In genomic region chr15:67096536-67097294, GRCh38 we compare ENCODE assay signal across 13 cellular contexts. TPM values are rescaled to one million over a fixed set of nuclear protein-coding genes. Genes with fewer than 3 reads are reported as not detected.
DNase-seq lines count a peak whose midpoint lies in the region; ATAC-seq, FAIRE-seq and TF ChIP-seq lines count a peak whose summit lies in the region.
"Had no signal": no experiment of that assay in that cellular context is flagged by ENCODE, and none has a peak within 500 bp of the region (broad histone marks: within the 10 kb centered on the region; RNA-seq: fewer than 3 reads in every experiment).

No MANE protein-coding gene starts in this region.

- DNase-seq in MCF 10A (ENCODE audit: unreplicated experiment), result no peak
- no peak for DNase-seq in breast epithelium (ENCODE audit: low spot score in 2 of 2)
- DNase-seq in RPMI7951 (ENCODE audit: low read depth), result peak; percentile 78
- DNase-seq in effector memory CD8-positive, alpha-beta T cell, result no peak
- no peak for DNase-seq in posterior vena cava (ENCODE audit: low spot score)
- DNase-seq in frontal cortex (ENCODE audit: low spot score in 2 of 2), result no peak
- DNase-seq: H9, KBM-7, WERI-Rb-1 had no signal

- H3K27ac ChIP-seq in breast epithelium, result no peak overlapping the region
- H3K27ac ChIP-seq: WERI-Rb-1 had no signal

- no peak for ATAC-seq in effector memory CD8-positive, alpha-beta T cell (replicated peaks)
- ATAC-seq in GM18907 (IDR thresholded peaks at IDR 0.05; ENCODE audit: unreplicated experiment) (no peak), GM21390 (IDR thresholded peaks at IDR 0.05; ENCODE audit: unreplicated experiment) (no peak)

- H3K4me1 ChIP-seq in breast epithelium, result peaks cover 3 to 12% of the 10 kb centered on the region in 2 donors

- no peaks in the 10 kb centered on the region for H3K9me3 Mint-ChIP-seq in MCF 10A (ENCODE audit: unreplicated experiment)
- H3K9me3 Mint-ChIP-seq in effector memory CD8-positive, alpha-beta T cell, result no peaks in the 10 kb centered on the region
- H3K9me3 Mint-ChIP-seq: dendritic cell treated with granulocyte-macrophage colony-stimulating factor and Interleukin-4, amounts not matched to agents 40 ng/mL and 50 ng/mL, for 4 days; H9 had no signal

- CTCF ChIA-PET in MCF 10A (lab: Yijun Ruan, JAX), result interaction anchor here (0.6 to 1.4 kb wide), 2 partner anchors 26 to 32 kb away, joined by 3 to 4 read pairs; no protein-coding TSS in a partner anchor

- no peaks in the 10 kb centered on the region for H3K27me3 Mint-ChIP-seq in MCF 10A (ENCODE audit: insufficient read depth, unreplicated experiment)
- H3K27me3 Mint-ChIP-seq in effector memory CD8-positive, alpha-beta T cell, result no peaks in the 10 kb centered on the region

- TF ChIP-seq POLR2A in breast epithelium (IDR thresholded peaks at IDR 0.05), result no peak

- TF ChIP-seq CTCF in MCF 10A (IDR thresholded peaks at IDR 0.05; ENCODE audit: unreplicated experiment) (no peak), breast epithelium (IDR thresholded peaks at IDR 0.05) (no peak)

- H3K4me3 Mint-ChIP-seq in MCF 10A (ENCODE audit: unreplicated experiment), result no peak overlapping the region
- peak overlapping the region in 1 of 2 donors; percentile 88 for H3K4me3 Mint-ChIP-seq in effector memory CD8-positive, alpha-beta T cell
- H3K4me3 Mint-ChIP-seq: dendritic cell treated with granulocyte-macrophage colony-stimulating factor and Interleukin-4, amounts not matched to agents 40 ng/mL and 50 ng/mL, for 4 days; H9 had no signal

- BruUV-seq in MCF 10A (replicated peaks; lab: Mats Ljungman, UMichigan), result no TSS peak

- no peak overlapping the region for H3K4me3 ChIP-seq in breast epithelium
- H3K4me3 ChIP-seq: lung had no signal

- no peaks in the 10 kb centered on the region for H3K9me3 ChIP-seq in breast epithelium

- H3K36me3 ChIP-seq in breast epithelium, result no peaks in the 10 kb centered on the region
- H3K36me3 ChIP-seq: WERI-Rb-1 had no signal

- peaks cover 38% of the 10 kb centered on the region for H3K4me1 Mint-ChIP-seq in MCF 10A (ENCODE audit: insufficient read depth, unreplicated experiment)
- H3K4me1 Mint-ChIP-seq in effector memory CD8-positive, alpha-beta T cell (ENCODE audit: low read depth in 2 of 2), result peaks cover 69 to 71% of the 10 kb centered on the region in 2 donors

- no peak for FAIRE-seq in frontal cortex (lab: Jason Lieb, UNC)

- peak overlapping the region; percentile 99 for H3K27ac Mint-ChIP-seq in MCF 10A (ENCODE audit: low read depth, unreplicated experiment)
- peak overlapping the region; percentile 96 to 98 for H3K27ac Mint-ChIP-seq in effector memory CD8-positive, alpha-beta T cell

- POLR2A ChIA-PET in MCF 10A (lab: Yijun Ruan, JAX), result interaction anchor here (0.6 to 1.2 kb wide), 4 partner anchors 21 to 48 kb away, joined by 3 to 6 read pairs (median 4); no protein-coding TSS in a partner anchor

- peaks cover 13% of the 10 kb centered on the region for H3K36me3 Mint-ChIP-seq in MCF 10A (ENCODE audit: insufficient read depth, unreplicated experiment)
- H3K36me3 Mint-ChIP-seq in effector memory CD8-positive, alpha-beta T cell (ENCODE audit: insufficient read depth), result peaks cover 29% of the 10 kb centered on the region

- intact Hi-C loops in MCF 10A (cut with micrococcal nuclease), result no loop called here
- intact Hi-C loops in breast epithelium (cut with DNase I; ENCODE audit: low total_unique reads), result no loop called here
- intact Hi-C loops in posterior vena cava (cut with DNase I), result no loop called here

- H3K27me3 ChIP-seq in breast epithelium, result no peaks in the 10 kb centered on the region

RNA-seq across cellular contexts. Expression of gene SMAD3, which starts 31.3 kb away (rescaled TPM):
- total RNA-seq in MCF 10A (2022) (19.9 and 26.1 TPM in 2 replicates), breast epithelium (10 to 100 TPM; 22.5 to 44.6 (median 33.4) TPM), posterior vena cava (10 to 100 TPM; 56.3 to 62.7 TPM), frontal cortex (2.0 TPM)
- 17.7 and 19.7 TPM in 2 replicates for total RNA-seq in RPMI7951 (2014; rRNA removed; shearing (Covaris generic))
